Comparison of ENCODE assay signal across 11 cellular contexts in the genomic region with DNA sequence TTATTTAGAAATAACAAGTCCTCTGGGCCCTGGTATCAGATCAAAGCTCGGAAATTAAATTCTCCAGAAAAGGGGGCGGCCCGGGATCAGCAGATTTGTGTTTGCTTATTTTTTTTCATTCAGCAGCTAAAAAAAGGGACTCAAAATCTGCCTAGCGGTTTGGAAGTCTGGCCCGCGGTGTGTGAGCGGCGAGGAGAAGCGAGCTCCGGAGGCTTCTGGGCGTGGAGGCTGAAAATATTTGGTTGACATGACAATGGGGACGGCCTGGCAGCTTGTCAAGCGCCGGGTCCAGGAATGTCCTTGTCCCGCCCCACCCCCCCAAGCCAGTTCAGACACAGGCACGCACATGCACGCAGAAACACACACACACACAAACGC. TPM values are rescaled to one million over a fixed set of nuclear protein-coding genes. Genes with fewer than 3 reads are reported as not detected.
DNase-seq lines count a peak whose midpoint lies in the region; ATAC-seq and TF ChIP-seq lines count a peak whose summit lies in the region.
"Had no signal": no experiment of that assay in that cellular context is flagged by ENCODE, and none has a peak within 500 bp of the region (broad histone marks: within the 10 kb centered on the region; RNA-seq: fewer than 3 reads in every experiment).

No MANE protein-coding gene starts in this region.

- DNase-seq in DMS114 treated with DMSO at 0.1 percent for 48 hours (lab: John Stamatoyannopoulos, UW; ENCODE audit: unreplicated experiment) (peak; percentile 12), SK-N-MC (ENCODE audit: low read depth, low spot score) (no peak), glutamatergic neuron (peak; percentile 10), retinal pigment epithelial cell (ENCODE audit: low read depth) (no peak), omental fat pad (ENCODE audit: low spot score) (no peak)
- DNase-seq: GF-D8 had no signal

- H3K9me3 ChIP-seq in SK-N-MC (ENCODE audit: low read depth, low read length), result no peaks in the 10 kb centered on the region

- H3K9me3 Mint-ChIP-seq in glutamatergic neuron (ENCODE audit: unreplicated experiment), result peaks cover 15% of the 10 kb centered on the region

- TF ChIP-seq CTCF in glutamatergic neuron (IDR thresholded peaks at IDR 0.05; ENCODE audit: partially characterized antibody, unreplicated experiment), result no peak
- no peak for TF ChIP-seq CTCF in retinal pigment epithelial cell (conservative IDR thresholded peaks at IDR 0.05; ENCODE audit: low read depth, low read length)
- no peak for TF ChIP-seq CTCF in omental fat pad (IDR thresholded peaks at IDR 0.05)

- no peak overlapping the region for H3K27ac Mint-ChIP-seq in glutamatergic neuron (ENCODE audit: unreplicated experiment)

- no peak overlapping the region for H3K4me3 Mint-ChIP-seq in glutamatergic neuron (ENCODE audit: unreplicated experiment)
- H3K4me3 Mint-ChIP-seq: neural crest cell had no signal

- no peak overlapping the region for H3K27ac ChIP-seq in SK-N-MC

- no peak overlapping the region for H3K9ac ChIP-seq in SK-N-MC (ENCODE audit: insufficient read length)

- ATAC-seq in omental fat pad (ENCODE audit: low FRiP score), result no peak
- no peak for ATAC-seq in GM19467 (IDR thresholded peaks at IDR 0.05; ENCODE audit: unreplicated experiment)
- ATAC-seq in HG02678 (IDR thresholded peaks at IDR 0.05; ENCODE audit: unreplicated experiment), result no peak
- no peak for ATAC-seq in GM18511 (IDR thresholded peaks at IDR 0.05; ENCODE audit: unreplicated experiment)

- no peaks in the 10 kb centered on the region for H3K36me3 ChIP-seq in SK-N-MC (ENCODE audit: insufficient read depth, low read length)

- peak overlapping the region; percentile 71 for H3K4me3 ChIP-seq in SK-N-MC
- H3K4me3 ChIP-seq in retinal pigment epithelial cell (ENCODE audit: low read length), result peak overlapping the region; percentile 39

- H3K4me1 Mint-ChIP-seq in glutamatergic neuron (ENCODE audit: low read depth, unreplicated experiment), result no peaks in the 10 kb centered on the region

- no peaks in the 10 kb centered on the region for H3K36me3 Mint-ChIP-seq in glutamatergic neuron (ENCODE audit: unreplicated experiment)

- H3K27me3 Mint-ChIP-seq in glutamatergic neuron (ENCODE audit: unreplicated experiment), result peaks cover 18% of the 10 kb centered on the region

RNA-seq across cellular contexts. Expression of a gene that starts 43.4 kb away (rescaled TPM):
- total RNA-seq in glutamatergic neuron (ENCODE audit: unreplicated experiment) (not detected), omental fat pad (not detected)
- total RNA-seq: IMR-90, neural crest cell had no signal

Comparison
In these comparisons a context has a peak if more than half of its experiments do, and no peak if none do; other contexts are left out.
1. DNase-seq: peak in DMS114 treated with DMSO at 0.1 percent for 48 hours (single experiment) and glutamatergic neuron (single experiment); none in SK-N-MC (single experiment), retinal pigment epithelial cell (single experiment) and omental fat pad (single experiment).